ENCODE assay signal across 15 cellular contexts in genomic region chr20:63243604-63244247, GRCh38. TPM values are rescaled to one million over a fixed set of nuclear protein-coding genes. Genes with fewer than 3 reads are reported as not detected.
DNase-seq lines count a peak whose midpoint lies in the region; ATAC-seq and TF ChIP-seq lines count a peak whose summit lies in the region.
"Had no signal": no experiment of that assay in that cellular context is flagged by ENCODE, and none has a peak within 500 bp of the region (broad histone marks: within the 10 kb centered on the region; RNA-seq: fewer than 3 reads in every experiment).

No MANE protein-coding gene starts in this region.

- H3K36me3 ChIP-seq in BLaER1 (peaks cover 37% of the 10 kb centered on the region), WERI-Rb-1 (no peaks in the 10 kb centered on the region), trophoblast cell (ENCODE audit: control insufficient read depth in 1 of 2, insufficient read depth in 2 of 2, low read length in 2 of 2) (peaks cover 15 to 28% of the 10 kb centered on the region in 2 experiments)

- peak overlapping the region; percentile 50 for H2AK5ac ChIP-seq in trophoblast cell (ENCODE audit: low read length)

- H3K9ac ChIP-seq in BLaER1 (0 out of 2 replicates have a peak overlapping the region, but pooled peaks have one; percentile 29), trophoblast cell (ENCODE audit: low read length) (no peak overlapping the region)

- no peak overlapping the region for H2BK5ac ChIP-seq in trophoblast cell (ENCODE audit: low read depth, low read length, poor library complexity)

- H2AFZ ChIP-seq in trophoblast cell (ENCODE audit: insufficient read depth, low read length, poor library complexity) = no peak overlapping the region

- no peak overlapping the region for H2BK12ac ChIP-seq in trophoblast cell (ENCODE audit: low read length)

- H2BK120ac ChIP-seq in trophoblast cell (ENCODE audit: insufficient read depth, low read length, poor library complexity) = no peak overlapping the region

- ATAC-seq in GM21515 (IDR thresholded peaks at IDR 0.05; ENCODE audit: unreplicated experiment) = no peak

- no peak overlapping the region for H4K12ac ChIP-seq in trophoblast cell (ENCODE audit: low read depth, low read length)

- H3K4me2 ChIP-seq in BLaER1 (peak overlapping the region; percentile 97), trophoblast cell (ENCODE audit: low read length) (no peak overlapping the region)

- no peaks in the 10 kb centered on the region for H3K9me3 ChIP-seq in BLaER1
- no peaks in the 10 kb centered on the region for H3K9me3 ChIP-seq in WERI-Rb-1 (ENCODE audit: severe bottlenecking)
- H3K9me3 ChIP-seq in trophoblast cell (ENCODE audit: insufficient read depth, low read depth, low read length) = no peaks in the 10 kb centered on the region

- H3K4me1 ChIP-seq in BLaER1 (peaks cover 98% of the 10 kb centered on the region), trophoblast cell (ENCODE audit: control insufficient read depth in 1 of 2, insufficient read depth in 2 of 2, low read length in 2 of 2) (peaks cover 7 to 10% of the 10 kb centered on the region in 2 experiments)

- no peak for TF ChIP-seq CTCF in WERI-Rb-1 (IDR thresholded peaks at IDR 0.05; ENCODE audit: low read depth, low read length)

- no peak overlapping the region for H4K8ac ChIP-seq in trophoblast cell (ENCODE audit: low read depth, low read length)

- no peak overlapping the region for H3K23ac ChIP-seq in trophoblast cell (ENCODE audit: low read length)

- no peak for DNase-seq in WERI-Rb-1
- peak; percentile 68 for DNase-seq in myocyte (ENCODE audit: low read depth)
- DNase-seq in trophoblast cell = no peak
- no peak for DNase-seq in activated CD8-positive, alpha-beta memory T cell treated with anti-CD3 and anti-CD28 coated beads, Interleukin-2, amount 50 U/mL, for 48 hours
- DNase-seq in germinal center (ENCODE audit: low spot score) = no peak
- DNase-seq: 8988T; ACHN; CD4-positive, alpha-beta memory T cell; DMS153; DMS79 treated with DMSO at 0.1 percent for 48 hours; EL; IMR-90 had no signal

- peaks cover 7% of the 10 kb centered on the region for H3K79me1 ChIP-seq in trophoblast cell (ENCODE audit: low read length)

- H3K27me3 ChIP-seq in BLaER1 (no peaks in the 10 kb centered on the region), WERI-Rb-1 (ENCODE audit: insufficient read depth, low read depth, severe bottlenecking) (no peaks in the 10 kb centered on the region), trophoblast cell (ENCODE audit: insufficient read depth, low read length) (no peaks in the 10 kb centered on the region)

- no peak overlapping the region for H3K4me3 ChIP-seq in BLaER1
- no peak overlapping the region for H3K4me3 ChIP-seq in WERI-Rb-1 (ENCODE audit: low read depth, low read length)
- H3K4me3 ChIP-seq in trophoblast cell (ENCODE audit: low read depth, low read length) = no peak overlapping the region

- H3K18ac ChIP-seq in trophoblast cell (ENCODE audit: low read length) = no peak overlapping the region

- H3K14ac ChIP-seq in trophoblast cell (ENCODE audit: low read length) = no peak overlapping the region

- H4K20me1 ChIP-seq in BLaER1 = peaks cover 65% of the 10 kb centered on the region

- peak overlapping the region; percentile 18 for H4K91ac ChIP-seq in trophoblast cell (ENCODE audit: low read depth, low read length)

- no peaks in the 10 kb centered on the region for H3K79me2 ChIP-seq in trophoblast cell (ENCODE audit: control insufficient read depth, insufficient read depth, low read length, poor library complexity)

- H3K27ac ChIP-seq in BLaER1 (peak overlapping the region; percentile 31), WERI-Rb-1 (peak overlapping the region; percentile 28; the same call in 1 of the 2 replicates), trophoblast cell (ENCODE audit: low read depth, low read length) (no peak overlapping the region)
- H3K27ac ChIP-seq: C4-2B had no signal

- H3K4ac ChIP-seq in trophoblast cell (ENCODE audit: low read depth, low read length) = no peak overlapping the region

- WGBS in trophoblast cell (ENCODE audit: extremely low coverage, insufficient coverage, insufficient read length) = no CpG with 5 or more reads among the region's 25 CpGs

RNA-seq across cellular contexts. Expression of gene BIRC7, which starts 8.0 kb away (rescaled TPM):
- not detected in 2 replicates for total RNA-seq in myocyte
- 0.11 TPM for polyA plus RNA-seq in myocyte (2012)
- 12.8 and 14.9 TPM in 2 replicates for polyA plus RNA-seq in trophoblast cell (2013)
- total RNA-seq: CD4-positive, alpha-beta memory T cell; IMR-90 had no signal
- polyA plus RNA-seq: CD4-positive, alpha-beta memory T cell; IMR-90 had no signal

RNA-seq across cellular contexts. Expression of gene NKAIN4, which starts 10.5 kb away (rescaled TPM):
- total RNA-seq in myocyte = not detected in 2 replicates
- polyA plus RNA-seq in myocyte (2012) = 0.16 TPM
- polyA plus RNA-seq in trophoblast cell (2013) = 40.3 and 44.3 TPM in 2 replicates
- total RNA-seq: CD4-positive, alpha-beta memory T cell; IMR-90 had no signal
- polyA plus RNA-seq: CD4-positive, alpha-beta memory T cell; IMR-90 had no signal

RNA-seq across cellular contexts. Expression of gene YTHDF1, which starts 27.8 kb away (rescaled TPM):
- 28.5 and 36.1 TPM in 2 replicates for total RNA-seq in myocyte
- polyA plus RNA-seq in myocyte (2012) = 32.0 TPM
- polyA plus RNA-seq in trophoblast cell (2013) = 89.1 and 94.0 TPM in 2 replicates

RNA-seq across cellular contexts. Expression of gene ARFGAP1, which starts 28.9 kb away (rescaled TPM):
- 83.8 and 96.3 TPM in 2 replicates for total RNA-seq in myocyte
- 134 TPM for polyA plus RNA-seq in myocyte (2012)
- polyA plus RNA-seq in trophoblast cell (2013) = 83.1 and 87.4 TPM in 2 replicates

RNA-seq across cellular contexts. Expression of gene COL20A1, which starts 49.3 kb away (rescaled TPM):
- total RNA-seq in myocyte = 0.05 and 0.21 TPM in 2 replicates
- polyA plus RNA-seq in myocyte (2012) = 0.06 TPM
- polyA plus RNA-seq in trophoblast cell (2013) = 0.23 and 0.26 TPM in 2 replicates
- total RNA-seq: IMR-90 had no signal
- polyA plus RNA-seq: CD4-positive, alpha-beta memory T cell; IMR-90 had no signal
